1 cellular context compared by ENCODE assay signal in the genomic region with DNA sequence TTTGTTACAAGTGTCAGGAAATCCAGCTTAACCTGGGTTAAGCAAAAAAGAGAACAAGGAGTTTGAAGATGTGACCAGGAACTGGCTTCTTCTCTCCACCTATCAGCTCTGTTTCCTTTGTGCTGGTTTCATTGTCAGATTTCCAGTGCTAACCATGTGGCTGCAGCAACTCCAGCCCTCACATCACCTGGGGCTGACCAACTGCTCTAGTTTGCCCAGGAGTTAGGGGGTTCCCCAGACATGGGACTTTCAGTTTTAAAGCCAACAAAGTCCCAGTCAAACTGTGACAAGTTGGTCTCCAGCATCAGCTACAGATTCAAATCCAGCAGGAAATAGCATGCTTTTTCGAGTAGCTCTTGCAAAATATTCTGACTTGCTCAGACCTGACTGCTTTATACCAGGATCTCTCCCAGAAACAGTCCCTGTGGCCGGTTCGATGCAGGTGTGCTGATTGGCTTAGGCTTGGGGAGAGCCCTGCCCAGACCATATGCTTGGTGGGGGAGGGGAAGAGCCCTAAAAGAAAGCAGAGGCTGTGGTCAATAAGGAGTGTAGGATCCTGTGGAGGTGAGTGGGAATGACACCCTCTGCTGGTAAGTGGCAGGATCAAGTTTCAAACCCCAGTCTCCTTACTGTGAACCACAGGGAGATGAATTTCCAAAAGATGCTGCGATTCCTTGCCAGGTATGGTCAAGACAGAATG.
TF ChIP-seq lines count a peak whose summit lies in the region.

No MANE protein-coding gene starts in this region.

TF ChIP-seq in K562, 482 proteins besides CTCF, POLR2A, EP300 and RAD21 (continues in another document):
- TF ChIP-seq CEBPB (tag; IDR thresholded peaks at IDR 0.05) (peak; percentile 11; the same call in 1 of the 2 replicates), ARNT (IDR thresholded peaks at IDR 0.05) (0 out of 4 replicates have a peak, but pooled peaks of 1 of the 2 experiments have one; percentile 28), IFI16 (CRISPR knock-in tag; IDR thresholded peaks at IDR 0.05) (no peak), FOXK2 (conservative IDR thresholded peaks at IDR 0.05 in 1 of 2, IDR thresholded peaks at IDR 0.05 in 1 of 2; ENCODE audit: low read depth in 2 of 2) (peak in 1 of 2 experiments; percentile 63; a peak in 2 of 4 replicates), TRIM24 (IDR thresholded peaks at IDR 0.05) (peak in 1 of 2 experiments; percentile 30; a peak in 1 of 4 replicates), MYC (IDR thresholded peaks at IDR 0.05; ENCODE audit: low read depth, low read length) (0 out of 2 replicates have a peak, but pooled peaks have one; percentile 32), MYC (CRISPR knock-in tag; IDR thresholded peaks at IDR 0.05; ENCODE audit: borderline replicate concordance, low read depth) (no peak), MAZ (CRISPR knock-in tag; conservative IDR thresholded peaks at IDR 0.05 in 1 of 2, IDR thresholded peaks at IDR 0.05 in 1 of 2) (0 out of 4 replicates have a peak, but pooled peaks of 1 of the 2 experiments have one; percentile 39), EHMT2 (IDR thresholded peaks at IDR 0.05) (no peak), ADNP (tag; IDR thresholded peaks at IDR 0.05) (no peak), L3MBTL2 (IDR thresholded peaks at IDR 0.05) (0 out of 2 replicates have a peak, but pooled peaks have one; percentile 25), NCOR1 (IDR thresholded peaks at IDR 0.05) (no peak), ARID2 (IDR thresholded peaks at IDR 0.05) (peak; percentile 73; the same call in 1 of the 2 replicates), ZNF24 (IDR thresholded peaks at IDR 0.05) (no peak), ZKSCAN3 (CRISPR knock-in tag; IDR thresholded peaks at IDR 0.05) (no peak), TARDBP (IDR thresholded peaks at IDR 0.05) (no peak), ZEB2 (IDR thresholded peaks at IDR 0.05) (0 out of 2 replicates have a peak, but pooled peaks have one; percentile 15), GABPB1 (CRISPR knock-in tag; IDR thresholded peaks at IDR 0.05) (no peak), ZNF717 (CRISPR knock-in tag; IDR thresholded peaks at IDR 0.05) (no peak), ESRRA (IDR thresholded peaks at IDR 0.05; ENCODE audit: borderline replicate concordance, low read depth) (peak; percentile 49; the same call in 1 of the 2 replicates), SMC3 (conservative IDR thresholded peaks at IDR 0.05; ENCODE audit: insufficient read depth, low read depth, low read length) (peak; percentile 59), CHD2 (IDR thresholded peaks at IDR 0.05; ENCODE audit: low read depth, low read length) (no peak), SMARCE1 (IDR thresholded peaks at IDR 0.05) (no peak)
- TF ChIP-seq, protein P1, sequence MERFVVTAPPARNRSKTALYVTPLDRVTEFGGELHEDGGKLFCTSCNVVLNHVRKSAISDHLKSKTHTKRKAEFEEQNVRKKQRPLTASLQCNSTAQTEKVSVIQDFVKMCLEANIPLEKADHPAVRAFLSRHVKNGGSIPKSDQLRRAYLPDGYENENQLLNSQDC (CRISPR knock-in tag; IDR thresholded peaks at IDR 0.05) = no peak
- TF ChIP-seq, protein P2, sequence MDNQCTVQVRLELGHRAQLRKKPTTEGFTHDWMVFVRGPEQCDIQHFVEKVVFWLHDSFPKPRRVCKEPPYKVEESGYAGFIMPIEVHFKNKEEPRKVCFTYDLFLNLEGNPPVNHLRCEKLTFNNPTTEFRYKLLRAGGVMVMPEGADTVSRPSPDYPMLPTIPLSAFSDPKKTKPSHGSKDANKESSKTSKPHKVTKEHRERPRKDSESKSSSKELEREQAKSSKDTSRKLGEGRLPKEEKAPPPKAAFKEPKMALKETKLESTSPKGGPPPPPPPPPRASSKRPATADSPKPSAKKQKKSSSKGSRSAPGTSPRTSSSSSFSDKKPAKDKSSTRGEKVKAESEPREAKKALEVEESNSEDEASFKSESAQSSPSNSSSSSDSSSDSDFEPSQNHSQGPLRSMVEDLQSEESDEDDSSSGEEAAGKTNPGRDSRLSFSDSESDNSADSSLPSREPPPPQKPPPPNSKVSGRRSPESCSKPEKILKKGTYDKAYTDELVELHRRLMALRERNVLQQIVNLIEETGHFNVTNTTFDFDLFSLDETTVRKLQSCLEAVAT (IDR thresholded peaks at IDR 0.05) = peak in 1 of 2 experiments; percentile 48; a peak in 1 of 4 replicates
- TF ChIP-seq, protein P3, sequence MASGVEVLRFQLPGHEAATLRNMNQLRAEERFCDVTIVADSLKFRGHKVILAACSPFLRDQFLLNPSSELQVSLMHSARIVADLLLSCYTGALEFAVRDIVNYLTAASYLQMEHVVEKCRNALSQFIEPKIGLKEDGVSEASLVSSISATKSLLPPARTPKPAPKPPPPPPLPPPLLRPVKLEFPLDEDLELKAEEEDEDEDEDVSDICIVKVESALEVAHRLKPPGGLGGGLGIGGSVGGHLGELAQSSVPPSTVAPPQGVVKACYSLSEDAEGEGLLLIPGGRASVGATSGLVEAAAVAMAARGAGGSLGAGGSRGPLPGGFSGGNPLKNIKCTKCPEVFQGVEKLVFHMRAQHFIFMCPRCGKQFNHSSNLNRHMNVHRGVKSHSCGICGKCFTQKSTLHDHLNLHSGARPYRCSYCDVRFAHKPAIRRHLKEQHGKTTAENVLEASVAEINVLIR (CRISPR knock-in tag; IDR thresholded peaks at IDR 0.05) = no peak
- TF ChIP-seq, protein P4, sequence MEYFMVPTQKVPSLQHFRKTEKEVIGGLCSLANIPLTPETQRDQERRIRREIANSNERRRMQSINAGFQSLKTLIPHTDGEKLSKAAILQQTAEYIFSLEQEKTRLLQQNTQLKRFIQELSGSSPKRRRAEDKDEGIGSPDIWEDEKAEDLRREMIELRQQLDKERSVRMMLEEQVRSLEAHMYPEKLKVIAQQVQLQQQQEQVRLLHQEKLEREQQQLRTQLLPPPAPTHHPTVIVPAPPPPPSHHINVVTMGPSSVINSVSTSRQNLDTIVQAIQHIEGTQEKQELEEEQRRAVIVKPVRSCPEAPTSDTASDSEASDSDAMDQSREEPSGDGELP (CRISPR knock-in tag; IDR thresholded peaks at IDR 0.05; ENCODE audit: borderline replicate concordance) = peak; percentile 58; the same call in 1 of the 2 replicates
- TF ChIP-seq, protein P5, sequence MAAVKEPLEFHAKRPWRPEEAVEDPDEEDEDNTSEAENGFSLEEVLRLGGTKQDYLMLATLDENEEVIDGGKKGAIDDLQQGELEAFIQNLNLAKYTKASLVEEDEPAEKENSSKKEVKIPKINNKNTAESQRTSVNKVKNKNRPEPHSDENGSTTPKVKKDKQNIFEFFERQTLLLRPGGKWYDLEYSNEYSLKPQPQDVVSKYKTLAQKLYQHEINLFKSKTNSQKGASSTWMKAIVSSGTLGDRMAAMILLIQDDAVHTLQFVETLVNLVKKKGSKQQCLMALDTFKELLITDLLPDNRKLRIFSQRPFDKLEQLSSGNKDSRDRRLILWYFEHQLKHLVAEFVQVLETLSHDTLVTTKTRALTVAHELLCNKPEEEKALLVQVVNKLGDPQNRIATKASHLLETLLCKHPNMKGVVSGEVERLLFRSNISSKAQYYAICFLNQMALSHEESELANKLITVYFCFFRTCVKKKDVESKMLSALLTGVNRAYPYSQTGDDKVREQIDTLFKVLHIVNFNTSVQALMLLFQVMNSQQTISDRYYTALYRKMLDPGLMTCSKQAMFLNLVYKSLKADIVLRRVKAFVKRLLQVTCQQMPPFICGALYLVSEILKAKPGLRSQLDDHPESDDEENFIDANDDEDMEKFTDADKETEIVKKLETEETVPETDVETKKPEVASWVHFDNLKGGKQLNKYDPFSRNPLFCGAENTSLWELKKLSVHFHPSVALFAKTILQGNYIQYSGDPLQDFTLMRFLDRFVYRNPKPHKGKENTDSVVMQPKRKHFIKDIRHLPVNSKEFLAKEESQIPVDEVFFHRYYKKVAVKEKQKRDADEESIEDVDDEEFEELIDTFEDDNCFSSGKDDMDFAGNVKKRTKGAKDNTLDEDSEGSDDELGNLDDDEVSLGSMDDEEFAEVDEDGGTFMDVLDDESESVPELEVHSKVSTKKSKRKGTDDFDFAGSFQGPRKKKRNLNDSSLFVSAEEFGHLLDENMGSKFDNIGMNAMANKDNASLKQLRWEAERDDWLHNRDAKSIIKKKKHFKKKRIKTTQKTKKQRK (IDR thresholded peaks at IDR 0.05; ENCODE audit: borderline replicate concordance, low read depth, low read length) = no peak
- TF ChIP-seq, protein P6, sequence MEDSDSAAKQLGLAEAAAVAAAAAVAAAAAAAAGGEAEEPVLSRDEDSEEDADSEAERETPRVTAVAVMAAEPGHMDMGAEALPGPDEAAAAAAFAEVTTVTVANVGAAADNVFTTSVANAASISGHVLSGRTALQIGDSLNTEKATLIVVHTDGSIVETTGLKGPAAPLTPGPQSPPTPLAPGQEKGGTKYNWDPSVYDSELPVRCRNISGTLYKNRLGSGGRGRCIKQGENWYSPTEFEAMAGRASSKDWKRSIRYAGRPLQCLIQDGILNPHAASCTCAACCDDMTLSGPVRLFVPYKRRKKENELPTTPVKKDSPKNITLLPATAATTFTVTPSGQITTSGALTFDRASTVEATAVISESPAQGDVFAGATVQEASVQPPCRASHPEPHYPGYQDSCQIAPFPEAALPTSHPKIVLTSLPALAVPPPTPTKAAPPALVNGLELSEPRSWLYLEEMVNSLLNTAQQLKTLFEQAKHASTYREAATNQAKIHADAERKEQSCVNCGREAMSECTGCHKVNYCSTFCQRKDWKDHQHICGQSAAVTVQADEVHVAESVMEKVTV (CRISPR knock-in tag; IDR thresholded peaks at IDR 0.05) = peak; percentile 68
- TF ChIP-seq, protein P7, sequence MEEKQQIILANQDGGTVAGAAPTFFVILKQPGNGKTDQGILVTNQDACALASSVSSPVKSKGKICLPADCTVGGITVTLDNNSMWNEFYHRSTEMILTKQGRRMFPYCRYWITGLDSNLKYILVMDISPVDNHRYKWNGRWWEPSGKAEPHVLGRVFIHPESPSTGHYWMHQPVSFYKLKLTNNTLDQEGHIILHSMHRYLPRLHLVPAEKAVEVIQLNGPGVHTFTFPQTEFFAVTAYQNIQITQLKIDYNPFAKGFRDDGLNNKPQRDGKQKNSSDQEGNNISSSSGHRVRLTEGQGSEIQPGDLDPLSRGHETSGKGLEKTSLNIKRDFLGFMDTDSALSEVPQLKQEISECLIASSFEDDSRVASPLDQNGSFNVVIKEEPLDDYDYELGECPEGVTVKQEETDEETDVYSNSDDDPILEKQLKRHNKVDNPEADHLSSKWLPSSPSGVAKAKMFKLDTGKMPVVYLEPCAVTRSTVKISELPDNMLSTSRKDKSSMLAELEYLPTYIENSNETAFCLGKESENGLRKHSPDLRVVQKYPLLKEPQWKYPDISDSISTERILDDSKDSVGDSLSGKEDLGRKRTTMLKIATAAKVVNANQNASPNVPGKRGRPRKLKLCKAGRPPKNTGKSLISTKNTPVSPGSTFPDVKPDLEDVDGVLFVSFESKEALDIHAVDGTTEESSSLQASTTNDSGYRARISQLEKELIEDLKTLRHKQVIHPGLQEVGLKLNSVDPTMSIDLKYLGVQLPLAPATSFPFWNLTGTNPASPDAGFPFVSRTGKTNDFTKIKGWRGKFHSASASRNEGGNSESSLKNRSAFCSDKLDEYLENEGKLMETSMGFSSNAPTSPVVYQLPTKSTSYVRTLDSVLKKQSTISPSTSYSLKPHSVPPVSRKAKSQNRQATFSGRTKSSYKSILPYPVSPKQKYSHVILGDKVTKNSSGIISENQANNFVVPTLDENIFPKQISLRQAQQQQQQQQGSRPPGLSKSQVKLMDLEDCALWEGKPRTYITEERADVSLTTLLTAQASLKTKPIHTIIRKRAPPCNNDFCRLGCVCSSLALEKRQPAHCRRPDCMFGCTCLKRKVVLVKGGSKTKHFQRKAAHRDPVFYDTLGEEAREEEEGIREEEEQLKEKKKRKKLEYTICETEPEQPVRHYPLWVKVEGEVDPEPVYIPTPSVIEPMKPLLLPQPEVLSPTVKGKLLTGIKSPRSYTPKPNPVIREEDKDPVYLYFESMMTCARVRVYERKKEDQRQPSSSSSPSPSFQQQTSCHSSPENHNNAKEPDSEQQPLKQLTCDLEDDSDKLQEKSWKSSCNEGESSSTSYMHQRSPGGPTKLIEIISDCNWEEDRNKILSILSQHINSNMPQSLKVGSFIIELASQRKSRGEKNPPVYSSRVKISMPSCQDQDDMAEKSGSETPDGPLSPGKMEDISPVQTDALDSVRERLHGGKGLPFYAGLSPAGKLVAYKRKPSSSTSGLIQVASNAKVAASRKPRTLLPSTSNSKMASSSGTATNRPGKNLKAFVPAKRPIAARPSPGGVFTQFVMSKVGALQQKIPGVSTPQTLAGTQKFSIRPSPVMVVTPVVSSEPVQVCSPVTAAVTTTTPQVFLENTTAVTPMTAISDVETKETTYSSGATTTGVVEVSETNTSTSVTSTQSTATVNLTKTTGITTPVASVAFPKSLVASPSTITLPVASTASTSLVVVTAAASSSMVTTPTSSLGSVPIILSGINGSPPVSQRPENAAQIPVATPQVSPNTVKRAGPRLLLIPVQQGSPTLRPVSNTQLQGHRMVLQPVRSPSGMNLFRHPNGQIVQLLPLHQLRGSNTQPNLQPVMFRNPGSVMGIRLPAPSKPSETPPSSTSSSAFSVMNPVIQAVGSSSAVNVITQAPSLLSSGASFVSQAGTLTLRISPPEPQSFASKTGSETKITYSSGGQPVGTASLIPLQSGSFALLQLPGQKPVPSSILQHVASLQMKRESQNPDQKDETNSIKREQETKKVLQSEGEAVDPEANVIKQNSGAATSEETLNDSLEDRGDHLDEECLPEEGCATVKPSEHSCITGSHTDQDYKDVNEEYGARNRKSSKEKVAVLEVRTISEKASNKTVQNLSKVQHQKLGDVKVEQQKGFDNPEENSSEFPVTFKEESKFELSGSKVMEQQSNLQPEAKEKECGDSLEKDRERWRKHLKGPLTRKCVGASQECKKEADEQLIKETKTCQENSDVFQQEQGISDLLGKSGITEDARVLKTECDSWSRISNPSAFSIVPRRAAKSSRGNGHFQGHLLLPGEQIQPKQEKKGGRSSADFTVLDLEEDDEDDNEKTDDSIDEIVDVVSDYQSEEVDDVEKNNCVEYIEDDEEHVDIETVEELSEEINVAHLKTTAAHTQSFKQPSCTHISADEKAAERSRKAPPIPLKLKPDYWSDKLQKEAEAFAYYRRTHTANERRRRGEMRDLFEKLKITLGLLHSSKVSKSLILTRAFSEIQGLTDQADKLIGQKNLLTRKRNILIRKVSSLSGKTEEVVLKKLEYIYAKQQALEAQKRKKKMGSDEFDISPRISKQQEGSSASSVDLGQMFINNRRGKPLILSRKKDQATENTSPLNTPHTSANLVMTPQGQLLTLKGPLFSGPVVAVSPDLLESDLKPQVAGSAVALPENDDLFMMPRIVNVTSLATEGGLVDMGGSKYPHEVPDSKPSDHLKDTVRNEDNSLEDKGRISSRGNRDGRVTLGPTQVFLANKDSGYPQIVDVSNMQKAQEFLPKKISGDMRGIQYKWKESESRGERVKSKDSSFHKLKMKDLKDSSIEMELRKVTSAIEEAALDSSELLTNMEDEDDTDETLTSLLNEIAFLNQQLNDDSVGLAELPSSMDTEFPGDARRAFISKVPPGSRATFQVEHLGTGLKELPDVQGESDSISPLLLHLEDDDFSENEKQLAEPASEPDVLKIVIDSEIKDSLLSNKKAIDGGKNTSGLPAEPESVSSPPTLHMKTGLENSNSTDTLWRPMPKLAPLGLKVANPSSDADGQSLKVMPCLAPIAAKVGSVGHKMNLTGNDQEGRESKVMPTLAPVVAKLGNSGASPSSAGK (IDR thresholded peaks at IDR 0.05) = peak; percentile 19; the same call in 1 of the 2 replicates
